Comparison of ENCODE assay signal across 15 cellular contexts in the genomic region with DNA sequence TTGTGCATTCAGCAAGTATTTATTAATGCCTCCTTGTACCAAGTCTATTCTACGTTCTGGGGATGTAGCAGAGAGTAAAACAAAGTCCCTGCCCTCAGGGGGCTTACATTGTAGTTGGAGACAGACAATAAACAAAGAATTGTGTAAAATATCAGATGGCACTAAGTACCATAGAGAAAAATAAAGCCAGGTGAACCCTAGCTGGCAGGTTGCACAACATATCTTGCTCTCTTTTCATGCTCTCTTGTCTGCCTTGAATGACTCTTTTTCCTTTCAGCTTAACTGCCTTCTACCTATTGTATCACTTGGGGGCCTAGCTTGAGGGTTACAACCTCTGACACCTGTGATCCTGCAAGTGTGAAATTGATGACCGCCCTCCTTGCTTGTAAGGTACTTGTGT. TPM values are rescaled to one million over a fixed set of nuclear protein-coding genes. Genes with fewer than 3 reads are reported as not detected.
DNase-seq lines count a peak whose midpoint lies in the region; FAIRE-seq and TF ChIP-seq lines count a peak whose summit lies in the region.
"Had no signal": no experiment of that assay in that cellular context is flagged by ENCODE, and none has a peak within 500 bp of the region (broad histone marks: within the 10 kb centered on the region; RNA-seq: fewer than 3 reads in every experiment).

No MANE protein-coding gene starts in this region.

- H3K27me3 ChIP-seq in mesenchymal stem cell (ENCODE audit: control insufficient read depth in 1 of 2, insufficient read depth in 1 of 2, low read length in 2 of 2), result no peaks in the 10 kb centered on the region

- H2BK15ac ChIP-seq in mesenchymal stem cell (ENCODE audit: low read depth, poor library complexity, severe bottlenecking), result no peak overlapping the region

- H2AFZ ChIP-seq in mesenchymal stem cell (ENCODE audit: low read depth, low read length), result no peak overlapping the region

- peak overlapping the region in 1 of 2 experiments; percentile 78 for H3K14ac ChIP-seq in mesenchymal stem cell (ENCODE audit: low read length in 2 of 2)

- H2AK5ac ChIP-seq in mesenchymal stem cell (ENCODE audit: low read length, severe bottlenecking), result peak overlapping the region; percentile 99

- peak overlapping the region; percentile 87 for H2BK5ac ChIP-seq in mesenchymal stem cell (ENCODE audit: low read depth, low read length, poor library complexity, severe bottlenecking)

- TF ChIP-seq POLR2A in GM12891 (IDR thresholded peaks at IDR 0.05; ENCODE audit: low read depth, low read length), result no peak

- DNase-seq in ACHN (peak; percentile 15), GM12891 (ENCODE audit: insufficient read length, low spot score) (no peak), mesenchymal stem cell (no peak), NAMALWA (ENCODE audit: low spot score) (no peak), SW480 (ENCODE audit: low spot score) (no peak), iPS-NIHi11 (ENCODE audit: low spot score) (no peak), Ammon's horn (ENCODE audit: low spot score) (no peak)
- no peak for DNase-seq in activated T-helper 2 cell treated with anti-CD3 and anti-CD28 coated beads, Interferon-gamma antibody, Interleukin-2, Interleukin-4, amounts not matched to agents 10 μg/mL and 5 μg/mL and 100 μg/mL, durations not matched to agents 14 hours and 24 hours and 36 hours (ENCODE audit: low spot score)
- DNase-seq: activated CD8-positive, alpha-beta memory T cell treated with anti-CD3 and anti-CD28 coated beads, Interleukin-2, amount 50 U/mL, for 48 hours; C1 segment of cervical spinal cord; effector CD8-positive, alpha-beta T cell; glutamatergic neuron; NCI-H1694 treated with DMSO at 0.1 percent for 48 hours had no signal

- H3K23ac ChIP-seq in mesenchymal stem cell (ENCODE audit: low read length in 2 of 2), result no peak overlapping the region

- H3K9ac ChIP-seq in mesenchymal stem cell (ENCODE audit: low read length), result peak overlapping the region; percentile 48
- H3K9ac ChIP-seq: KMS-11 had no signal

- no peak overlapping the region for H3K4me2 ChIP-seq in mesenchymal stem cell (ENCODE audit: low read length, poor library complexity, severe bottlenecking)

- peaks cover 65% of the 10 kb centered on the region for H3K4me1 Mint-ChIP-seq in activated T-helper 2 cell treated with anti-CD3 and anti-CD28 coated beads, Interferon-gamma antibody, Interleukin-2, Interleukin-4, amounts not matched to agents 10 μg/mL and 5 μg/mL and 100 μg/mL, durations not matched to agents 14 hours and 24 hours and 36 hours (ENCODE audit: low read depth)

- peaks cover 10% of the 10 kb centered on the region for H3K36me3 Mint-ChIP-seq in activated T-helper 2 cell treated with anti-CD3 and anti-CD28 coated beads, Interferon-gamma antibody, Interleukin-2, Interleukin-4, amounts not matched to agents 10 μg/mL and 5 μg/mL and 100 μg/mL, durations not matched to agents 14 hours and 24 hours and 36 hours (ENCODE audit: low read depth)

- peak overlapping the region in 1 of 2 experiments; percentile 61 for H3K18ac ChIP-seq in mesenchymal stem cell (ENCODE audit: low read depth in 1 of 2, low read length in 2 of 2)

- H3K4ac ChIP-seq in mesenchymal stem cell (ENCODE audit: low read depth in 1 of 2, low read length in 2 of 2), result peak overlapping the region in 1 of 2 experiments; percentile 35

- 100% methylated on average over 1 of the region's 2 CpGs for WGBS in mesenchymal stem cell

- peaks cover 12% of the 10 kb centered on the region for H3K9me3 ChIP-seq in mesenchymal stem cell (ENCODE audit: control insufficient read depth, low read length)

- FAIRE-seq in GM12891 (lab: Jason Lieb, UNC), result peak; percentile 33
- FAIRE-seq: TTC549 had no signal

- H2BK120ac ChIP-seq in mesenchymal stem cell (ENCODE audit: low read depth, low read length), result no peak overlapping the region

- no peaks in the 10 kb centered on the region for H3K36me3 ChIP-seq in mesenchymal stem cell (ENCODE audit: control insufficient read depth in 1 of 2, insufficient read depth in 2 of 2, low read depth in 1 of 2, low read length in 2 of 2)

- peak overlapping the region in 1 of 2 experiments; percentile 39 for H3K4me3 ChIP-seq in mesenchymal stem cell (ENCODE audit: insufficient read depth in 1 of 2, low read depth in 1 of 2, low read length in 2 of 2)

- peak overlapping the region; percentile 98 for H3K27ac Mint-ChIP-seq in activated T-helper 2 cell treated with anti-CD3 and anti-CD28 coated beads, Interferon-gamma antibody, Interleukin-2, Interleukin-4, amounts not matched to agents 10 μg/mL and 5 μg/mL and 100 μg/mL, durations not matched to agents 14 hours and 24 hours and 36 hours

- in situ Hi-C loops in ACHN (cut with HindIII; ENCODE audit: low pct_ligation_motif_present, low pct_unique_long_range_greater_than_20kb, low sequenced_read_pairs), result no loop called here

- intact Hi-C loops in activated T-helper 2 cell treated with anti-CD3 and anti-CD28 coated beads, Interferon-gamma antibody, Interleukin-2, Interleukin-4, amounts not matched to agents 10 μg/mL and 5 μg/mL and 100 μg/mL, durations not matched to agents 14 hours and 24 hours and 36 hours (cut with micrococcal nuclease), result loop anchor here (2.0 kb wide), 1 partner anchor 181 kb away; no protein-coding TSS in a partner anchor

- peaks cover 15% of the 10 kb centered on the region for H3K4me1 ChIP-seq in mesenchymal stem cell (ENCODE audit: control insufficient read depth, insufficient read depth, low read depth, low read length)

- peaks cover 5% of the 10 kb centered on the region for H3K27me3 Mint-ChIP-seq in activated T-helper 2 cell treated with anti-CD3 and anti-CD28 coated beads, Interferon-gamma antibody, Interleukin-2, Interleukin-4, amounts not matched to agents 10 μg/mL and 5 μg/mL and 100 μg/mL, durations not matched to agents 14 hours and 24 hours and 36 hours (ENCODE audit: low read depth)

- no peak overlapping the region for H4K91ac ChIP-seq in mesenchymal stem cell (ENCODE audit: low read length)

- H3K27ac ChIP-seq in mesenchymal stem cell (ENCODE audit: low read length, poor library complexity, severe bottlenecking), result peak overlapping the region; percentile 92

- H2BK12ac ChIP-seq in mesenchymal stem cell (ENCODE audit: low read length in 2 of 2), result peak overlapping the region in 1 of 2 experiments; percentile 37

- H3K79me1 ChIP-seq in mesenchymal stem cell (replicated peaks; ENCODE audit: low read length, poor library complexity, severe bottlenecking), result no peaks in the 10 kb centered on the region

- H4K8ac ChIP-seq in mesenchymal stem cell (ENCODE audit: low read length), result no peak overlapping the region

- peak overlapping the region; percentile 47 for H3K4me3 Mint-ChIP-seq in activated T-helper 2 cell treated with anti-CD3 and anti-CD28 coated beads, Interferon-gamma antibody, Interleukin-2, Interleukin-4, amounts not matched to agents 10 μg/mL and 5 μg/mL and 100 μg/mL, durations not matched to agents 14 hours and 24 hours and 36 hours (ENCODE audit: low read depth)

- peaks cover 16% of the 10 kb centered on the region for H3K9me3 Mint-ChIP-seq in activated T-helper 2 cell treated with anti-CD3 and anti-CD28 coated beads, Interferon-gamma antibody, Interleukin-2, Interleukin-4, amounts not matched to agents 10 μg/mL and 5 μg/mL and 100 μg/mL, durations not matched to agents 14 hours and 24 hours and 36 hours

TF ChIP-seq in GM12891, 5 proteins besides CTCF, POLR2A, EP300 and RAD21:
- TF ChIP-seq PAX5 (IDR thresholded peaks at IDR 0.05; ENCODE audit: insufficient read depth, low read length, severe bottlenecking) (no peak), POLR2AphosphoS5 (IDR thresholded peaks at IDR 0.05; ENCODE audit: low read depth, low read length) (no peak), TAF1 (IDR thresholded peaks at IDR 0.05; ENCODE audit: low read depth, low read length) (no peak), SPI1 (IDR thresholded peaks at IDR 0.05; ENCODE audit: low read depth, low read length) (no peak), POU2F2 (IDR thresholded peaks at IDR 0.05; ENCODE audit: low read depth, low read length) (no peak)
TF ChIP-seq in GM12891: peak in this region for 0.

RNA-seq across cellular contexts. Expression of gene FASLG, which starts 20.7 kb away (rescaled TPM):
- polyA plus RNA-seq in GM12891 (2012; ENCODE audit: low read depth, missing spikeins), result 0.10 TPM
- 22.5 and 23.7 TPM in 2 replicates for total RNA-seq in activated T-helper 2 cell treated with anti-CD3 and anti-CD28 coated beads, Interferon-gamma antibody, Interleukin-2, Interleukin-4, amounts not matched to agents 10 μg/mL and 5 μg/mL and 100 μg/mL, durations not matched to agents 14 hours and 24 hours and 36 hours
- not detected for polyA plus RNA-seq in mesenchymal stem cell (2013, experiment 1 of 2)
- not detected for polyA plus RNA-seq in mesenchymal stem cell (2013, experiment 2 of 2)
